ENCODE assay signal across 8 cellular contexts in genomic region chr1:149712154-149713017, GRCh38.
A peak's percentile ranks its signal among the peaks of the same experiment; 100 is the strongest.
DNase-seq lines count a peak whose midpoint lies in the region; TF ChIP-seq lines count a peak whose summit lies in the region.
"Not testable (repeated sequence)": the region's sequence is repeated elsewhere in the genome, so short reads cannot be mapped to it uniquely, and the experiment has no call there.

No MANE protein-coding gene starts in this region.

- not testable (repeated sequence) for H3K4me1 ChIP-seq in tibial nerve

- not testable (repeated sequence) for TF ChIP-seq CTCF in epithelial cell of esophagus (IDR thresholded peaks at IDR 0.05; ENCODE audit: insufficient read depth, low read depth, low read length, missing control alignments); tibial nerve (IDR thresholded peaks at IDR 0.05)

- not testable (repeated sequence) for H3K9me3 ChIP-seq in tibial nerve

- not testable (repeated sequence) for TF ChIP-seq POLR2A in tibial nerve (IDR thresholded peaks at IDR 0.05)

- TF ChIP-seq EP300 in tibial nerve (IDR thresholded peaks at IDR 0.05): not testable (repeated sequence)

- H3K27me3 ChIP-seq in tibial nerve: not testable (repeated sequence)

- not testable (repeated sequence) for H3K36me3 ChIP-seq in tibial nerve

- DNase-seq in EL (peak; percentile 69), NCI-H1417 (lab: John Stamatoyannopoulos, UW) (peak in 2 of 3 experiments; percentile 8 to 70), SKM-1 treated with dmso at 0.1 percent for 144 hours (lab: John Stamatoyannopoulos, UW; ENCODE audit: unreplicated experiment) (peak; percentile 31), epithelial cell of esophagus (ENCODE audit: low read depth) (peak; percentile 55), islet precursor cell (peak; percentile 53), retina (peak; percentile 82), tibial nerve (ENCODE audit: low spot score in 2 of 2) (peak; percentile 27 to 83)
- peak; percentile 27 for DNase-seq in activated naive CD4-positive, alpha-beta T cell treated with Interleukin-2 at 50 U/mL for 16 hours

- H3K4me3 ChIP-seq in epithelial cell of esophagus (ENCODE audit: low read length): not testable (repeated sequence)
- H3K4me3 ChIP-seq in tibial nerve: peak overlapping the region in 1 of 4 donors; percentile 32

- WGBS in tibial nerve, 2 donors: 34 to 44% methylated on average over 23 to 26 of the region's 34 CpGs

- not testable (repeated sequence) for H3K27ac ChIP-seq in tibial nerve

Comparison
In these comparisons a context has a peak if more than half of its experiments do, and no peak if none do; other contexts are left out.
1. DNase-seq: peak in every context shown above with its lines; median percentile 82 in retina; 69 in EL; 55 in epithelial cell of esophagus; 55 in tibial nerve; 53 in islet precursor cell; 39 in NCI-H1417; 31 in SKM-1 treated with dmso at 0.1 percent for 144 hours; 27 in activated naive CD4-positive, alpha-beta T cell treated with Interleukin-2 at 50 U/mL for 16 hours.